Comparison of ENCODE assay signal across 8 cellular contexts in the genomic region with DNA sequence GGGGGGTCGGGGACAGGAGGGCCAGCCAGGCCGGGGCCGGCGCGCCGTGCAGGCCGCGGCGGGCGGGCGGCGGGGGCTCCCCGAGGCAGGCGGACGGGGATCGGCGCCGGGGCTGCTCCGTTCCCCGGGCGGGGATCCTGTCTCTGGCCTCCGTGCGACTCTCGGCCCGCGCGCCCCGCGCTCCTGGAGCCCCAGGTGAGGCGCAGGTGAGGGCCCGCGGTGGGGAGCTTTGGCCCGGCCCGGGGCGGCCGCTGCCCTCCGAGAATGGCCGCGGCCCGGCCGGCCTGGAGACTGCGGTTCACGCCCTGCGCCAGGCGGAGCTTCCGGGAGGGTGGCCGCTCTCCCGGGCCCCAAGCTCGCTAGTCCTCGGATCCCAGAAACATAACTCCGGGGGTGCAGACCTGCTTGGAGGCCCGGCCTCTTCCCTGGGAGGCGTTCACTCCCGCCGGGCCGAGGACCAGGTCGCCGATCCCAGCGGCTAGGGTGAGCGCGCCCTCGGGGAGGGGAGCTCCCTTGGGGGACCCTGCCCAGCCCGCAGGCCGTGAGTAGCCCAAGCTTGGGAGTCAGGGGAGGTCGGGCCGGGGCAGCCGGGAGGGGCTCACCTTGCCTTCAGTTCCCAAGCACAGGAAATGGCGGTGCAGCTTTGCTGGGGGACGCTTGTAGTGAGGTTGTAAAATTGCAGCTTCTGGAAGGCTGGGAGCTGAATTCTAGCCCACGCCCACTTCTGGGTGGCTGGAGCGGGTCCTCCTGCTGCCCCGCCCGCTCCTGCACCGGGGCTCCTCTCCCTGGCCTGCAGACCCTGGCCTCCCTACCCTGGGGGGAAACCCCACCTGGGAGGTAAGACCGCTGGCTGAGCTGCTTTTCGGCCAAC. TPM values are rescaled to one million over a fixed set of nuclear protein-coding genes. Genes with fewer than 3 reads are reported as not detected.
DNase-seq lines count a peak whose midpoint lies in the region; ATAC-seq, FAIRE-seq and TF ChIP-seq lines count a peak whose summit lies in the region.

No MANE protein-coding gene starts in this region.

- H3K4me3 ChIP-seq in A549 (peak overlapping the region; percentile 84), GM12865 (ENCODE audit: low read depth, low read length) (peak overlapping the region; percentile 60), epithelial cell of proximal tubule (ENCODE audit: low read depth, low read length) (peak overlapping the region; percentile 88), muscle layer of duodenum (ENCODE audit: low read depth in 1 of 2, low read length in 2 of 2) (peak overlapping the region; percentile 57 to 87)

- no peaks in the 10 kb centered on the region for H3K27me3 ChIP-seq in muscle layer of duodenum (ENCODE audit: low read depth, low read length)

- peak; percentile 65 to 86 for ATAC-seq in A549

- DNase-seq in A549 (ENCODE audit: low read depth in 1 of 2, low spot score in 1 of 2): peak; percentile 50 to 54
- no peak for DNase-seq in GM12865 (ENCODE audit: low read depth)
- peak; percentile 59 for DNase-seq in RPMI8226
- no peak for DNase-seq in epithelial cell of proximal tubule (ENCODE audit: low read depth)
- DNase-seq in D721Med (ENCODE audit: insufficient read length, low spot score): no peak
- no peak for DNase-seq in stimulated activated CD4-positive, alpha-beta T cell treated with anti-CD3 and anti-CD28 coated beads, Interleukin-2, amount 100 ng/mL, for 48 hours
- DNase-seq in T-helper 1 cell: no peak

- TF ChIP-seq RAD21 in A549 (conservative IDR thresholded peaks at IDR 0.05 in 1 of 2, IDR thresholded peaks at IDR 0.05 in 1 of 2): no peak

- H3K27ac ChIP-seq in A549 (peak overlapping the region; percentile 86 to 99), muscle layer of duodenum (ENCODE audit: low read length) (no peak overlapping the region)

- POLR2A ChIA-PET in A549 (lab: Yijun Ruan, JAX): interaction anchor here (0.6 to 1.2 kb wide), 5 partner anchors 12 to 39 kb away, joined by 3 to 4 read pairs (median 3); no protein-coding TSS in a partner anchor

- FAIRE-seq in A549 (lab: Jason Lieb, UNC): no peak
- FAIRE-seq in D721Med (lab: Jason Lieb, UNC): no peak

- TF ChIP-seq CTCF in A549 (IDR thresholded peaks at IDR 0.05) (no peak), GM12865 (IDR thresholded peaks at IDR 0.05; ENCODE audit: insufficient read depth, low read depth, low read length, missing control alignments) (no peak), epithelial cell of proximal tubule (conservative IDR thresholded peaks at IDR 0.05; ENCODE audit: low read depth, low read length) (no peak), D721Med (IDR thresholded peaks at IDR 0.05; ENCODE audit: insufficient read depth, missing control alignments) (no peak)

- no peak for TF ChIP-seq EP300 in A549 (IDR thresholded peaks at IDR 0.05)

- H3K36me3 ChIP-seq in muscle layer of duodenum (ENCODE audit: control insufficient read depth in 1 of 2, insufficient read depth in 2 of 2, low read length in 2 of 2): peaks cover 2 to 13% of the 10 kb centered on the region in 2 donors

- H3K4me1 ChIP-seq in A549 (peaks cover 7% of the 10 kb centered on the region), muscle layer of duodenum (ENCODE audit: control insufficient read depth in 1 of 2, insufficient read depth in 2 of 2, low read length in 2 of 2) (peaks cover 4 to 7% of the 10 kb centered on the region in 2 donors)

- peak overlapping the region; percentile 96 for H3K4me2 ChIP-seq in A549

- H3K9me3 ChIP-seq in A549 (no peaks in the 10 kb centered on the region), muscle layer of duodenum (ENCODE audit: control insufficient read depth in 1 of 2, low read length in 2 of 2) (no peaks in the 10 kb centered on the region)

- no peak for TF ChIP-seq POLR2A in A549 (IDR thresholded peaks at IDR 0.05; ENCODE audit: low read length)

- CTCF ChIA-PET in A549 (lab: Yijun Ruan, JAX): interaction anchor here (0.7 to 5.1 kb wide), 7 partner anchors 9 to 393 kb away, joined by 3 to 24 read pairs (median 3); a partner anchor contains a TSS

- 4% methylated on average over 24 of the region's 76 CpGs for WGBS in A549 (ENCODE audit: missing lambda C conversion rate)

TF ChIP-seq in A549, 52 proteins besides CTCF, POLR2A, EP300 and RAD21:
- TF ChIP-seq JUN (IDR thresholded peaks at IDR 0.05) (peak in 1 of 2 experiments; percentile 36; a peak in 1 of 5 replicates), ESRRA (IDR thresholded peaks at IDR 0.05; ENCODE audit: borderline replicate concordance, low read length) (no peak), MAZ (IDR thresholded peaks at IDR 0.05; ENCODE audit: borderline replicate concordance, low read depth, low read length) (no peak), MYC (IDR thresholded peaks at IDR 0.05; ENCODE audit: borderline replicate concordance, low read length) (no peak), HOXB5 (CRISPR knock-in tag; IDR thresholded peaks at IDR 0.05) (no peak), NFE2L2 (conservative IDR thresholded peaks at IDR 0.05; ENCODE audit: low read length) (no peak), PHF8 (IDR thresholded peaks at IDR 0.05; ENCODE audit: borderline replicate concordance, low read depth) (0 out of 2 replicates have a peak, but pooled peaks have one; percentile 32), KDM5A (IDR thresholded peaks at IDR 0.05) (no peak), MAFK (IDR thresholded peaks at IDR 0.05; ENCODE audit: partially characterized antibody) (no peak)
- TF ChIP-seq, protein P1, sequence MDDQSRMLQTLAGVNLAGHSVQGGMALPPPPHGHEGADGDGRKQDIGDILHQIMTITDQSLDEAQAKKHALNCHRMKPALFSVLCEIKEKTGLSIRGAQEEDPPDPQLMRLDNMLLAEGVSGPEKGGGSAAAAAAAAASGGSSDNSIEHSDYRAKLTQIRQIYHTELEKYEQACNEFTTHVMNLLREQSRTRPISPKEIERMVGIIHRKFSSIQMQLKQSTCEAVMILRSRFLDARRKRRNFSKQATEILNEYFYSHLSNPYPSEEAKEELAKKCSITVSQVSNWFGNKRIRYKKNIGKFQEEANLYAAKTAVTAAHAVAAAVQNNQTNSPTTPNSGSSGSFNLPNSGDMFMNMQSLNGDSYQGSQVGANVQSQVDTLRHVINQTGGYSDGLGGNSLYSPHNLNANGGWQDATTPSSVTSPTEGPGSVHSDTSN (IDR thresholded peaks at IDR 0.05): no peak
- TF ChIP-seq, protein P2, sequence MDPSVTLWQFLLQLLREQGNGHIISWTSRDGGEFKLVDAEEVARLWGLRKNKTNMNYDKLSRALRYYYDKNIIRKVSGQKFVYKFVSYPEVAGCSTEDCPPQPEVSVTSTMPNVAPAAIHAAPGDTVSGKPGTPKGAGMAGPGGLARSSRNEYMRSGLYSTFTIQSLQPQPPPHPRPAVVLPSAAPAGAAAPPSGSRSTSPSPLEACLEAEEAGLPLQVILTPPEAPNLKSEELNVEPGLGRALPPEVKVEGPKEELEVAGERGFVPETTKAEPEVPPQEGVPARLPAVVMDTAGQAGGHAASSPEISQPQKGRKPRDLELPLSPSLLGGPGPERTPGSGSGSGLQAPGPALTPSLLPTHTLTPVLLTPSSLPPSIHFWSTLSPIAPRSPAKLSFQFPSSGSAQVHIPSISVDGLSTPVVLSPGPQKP (IDR thresholded peaks at IDR 0.05; ENCODE audit: low read depth, low read length): no peak
- TF ChIP-seq, protein P3, sequence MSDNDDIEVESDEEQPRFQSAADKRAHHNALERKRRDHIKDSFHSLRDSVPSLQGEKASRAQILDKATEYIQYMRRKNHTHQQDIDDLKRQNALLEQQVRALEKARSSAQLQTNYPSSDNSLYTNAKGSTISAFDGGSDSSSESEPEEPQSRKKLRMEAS (IDR thresholded peaks at IDR 0.05): no peak
- TF ChIP-seq, protein P4, sequence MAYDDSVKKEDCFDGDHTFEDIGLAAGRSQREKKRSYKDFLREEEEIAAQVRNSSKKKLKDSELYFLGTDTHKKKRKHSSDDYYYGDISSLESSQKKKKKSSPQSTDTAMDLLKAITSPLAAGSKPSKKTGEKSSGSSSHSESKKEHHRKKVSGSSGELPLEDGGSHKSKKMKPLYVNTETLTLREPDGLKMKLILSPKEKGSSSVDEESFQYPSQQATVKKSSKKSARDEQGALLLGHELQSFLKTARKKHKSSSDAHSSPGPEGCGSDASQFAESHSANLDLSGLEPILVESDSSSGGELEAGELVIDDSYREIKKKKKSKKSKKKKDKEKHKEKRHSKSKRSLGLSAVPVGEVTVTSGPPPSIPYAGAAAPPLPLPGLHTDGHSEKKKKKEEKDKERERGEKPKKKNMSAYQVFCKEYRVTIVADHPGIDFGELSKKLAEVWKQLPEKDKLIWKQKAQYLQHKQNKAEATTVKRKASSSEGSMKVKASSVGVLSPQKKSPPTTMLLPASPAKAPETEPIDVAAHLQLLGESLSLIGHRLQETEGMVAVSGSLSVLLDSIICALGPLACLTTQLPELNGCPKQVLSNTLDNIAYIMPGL (CRISPR knock-in tag; IDR thresholded peaks at IDR 0.05; ENCODE audit: borderline replicate concordance): no peak

RNA-seq across cellular contexts. Expression of a gene that starts 0.7 kb away (rescaled TPM):
- 7.4 and 8.5 TPM in 2 replicates for polyA plus RNA-seq in A549 (2011; rRNA removed)
- 11.1 and 12.8 TPM in 2 replicates for polyA plus RNA-seq in A549 (2012; cell fraction: cytosol; rRNA removed)
- polyA plus RNA-seq in A549 (2012; cell fraction: nucleus; rRNA removed): 13.6 and 16.4 TPM in 2 replicates
- 10.9 to 12.7 TPM (median 11.4 TPM) in 3 replicates for polyA plus RNA-seq in A549 (2017; fragmentation: RNase III; extraction: RNeasy Plus Mini Kit Qiagen cat#74134 plus additional on column Dnase treatment)
- 8.3 and 9.1 TPM in 2 replicates for polyA minus RNA-seq in A549 (2011; rRNA and poly(A)+ RNA removed)
- 23.2 and 26.3 TPM in 2 replicates for total RNA-seq in epithelial cell of proximal tubule

RNA-seq across cellular contexts. Expression of a gene that starts 20.2 kb away (rescaled TPM):
- polyA plus RNA-seq in A549 (2011; rRNA removed): 66.9 and 75.5 TPM in 2 replicates
- 278 and 376 TPM in 2 replicates for polyA plus RNA-seq in A549 (2012; cell fraction: cytosol; rRNA removed)
- polyA plus RNA-seq in A549 (2012; cell fraction: nucleus; rRNA removed): 268 and 485 TPM in 2 replicates
- 85.3 to 93.2 TPM (median 90.1 TPM) in 3 replicates for polyA plus RNA-seq in A549 (2017; fragmentation: RNase III; extraction: RNeasy Plus Mini Kit Qiagen cat#74134 plus additional on column Dnase treatment)
- polyA minus RNA-seq in A549 (2011; rRNA and poly(A)+ RNA removed): 126 and 137 TPM in 2 replicates
- total RNA-seq in epithelial cell of proximal tubule: 68.1 and 117 TPM in 2 replicates

RNA-seq across cellular contexts. Expression of a gene that starts 40.9 kb away (rescaled TPM):
- polyA plus RNA-seq in A549 (2011; rRNA removed) (not detected in 2 replicates), A549 (2017; fragmentation: RNase III; extraction: RNeasy Plus Mini Kit Qiagen cat#74134 plus additional on column Dnase treatment) (not detected in 3 replicates)
- not detected in 2 replicates for polyA plus RNA-seq in A549 (2012; cell fraction: cytosol; rRNA removed)
- polyA plus RNA-seq in A549 (2012; cell fraction: nucleus; rRNA removed): not detected in 2 replicates
- not detected in 2 replicates for polyA minus RNA-seq in A549 (2011; rRNA and poly(A)+ RNA removed)
- total RNA-seq in epithelial cell of proximal tubule: not detected in 2 replicates

Comparison
In these comparisons a context has a peak if more than half of its experiments do, and no peak if none do; other contexts are left out.
1. DNase-seq: peak in A549 (2 of 2) and RPMI8226 (single experiment); none in GM12865 (single experiment), epithelial cell of proximal tubule (single experiment), D721Med (single experiment), stimulated activated CD4-positive, alpha-beta T cell treated with anti-CD3 and anti-CD28 coated beads, Interleukin-2, amount 100 ng/mL, for 48 hours (0 of 2) and T-helper 1 cell (0 of 5).
2. Peak in every context shown above with its lines, with median percentiles within 50 percentile points of each other: H3K4me3 ChIP-seq.